1 cellular context compared by ENCODE assay signal in genomic region chr14:53510281-53510912, GRCh38.
TF ChIP-seq lines count a peak whose summit lies in the region.

No MANE protein-coding gene starts in this region.

TF ChIP-seq in HepG2, 621 proteins besides CTCF, POLR2A, EP300 and RAD21:
- TF ChIP-seq ZNF350 (CRISPR knock-in tag; IDR thresholded peaks at IDR 0.05; ENCODE audit: borderline replicate concordance, low read depth): no peak
- TF ChIP-seq CC2D1A (CRISPR knock-in tag; IDR thresholded peaks at IDR 0.05): no peak
- no peak for TF ChIP-seq ZBTB20 (CRISPR knock-in tag; IDR thresholded peaks at IDR 0.05; ENCODE audit: borderline replicate concordance, low read depth)
- 0 out of 2 replicates have a peak, but pooled peaks have one; percentile 53 for TF ChIP-seq ZNF12 (CRISPR knock-in tag; IDR thresholded peaks at IDR 0.05)
- no peak for TF ChIP-seq ZZZ3 (CRISPR knock-in tag; IDR thresholded peaks at IDR 0.05; ENCODE audit: borderline replicate concordance)
- no peak for TF ChIP-seq ZNF468 (CRISPR knock-in tag; IDR thresholded peaks at IDR 0.05)
